1 cellular context compared by ENCODE assay signal in the genomic region with DNA sequence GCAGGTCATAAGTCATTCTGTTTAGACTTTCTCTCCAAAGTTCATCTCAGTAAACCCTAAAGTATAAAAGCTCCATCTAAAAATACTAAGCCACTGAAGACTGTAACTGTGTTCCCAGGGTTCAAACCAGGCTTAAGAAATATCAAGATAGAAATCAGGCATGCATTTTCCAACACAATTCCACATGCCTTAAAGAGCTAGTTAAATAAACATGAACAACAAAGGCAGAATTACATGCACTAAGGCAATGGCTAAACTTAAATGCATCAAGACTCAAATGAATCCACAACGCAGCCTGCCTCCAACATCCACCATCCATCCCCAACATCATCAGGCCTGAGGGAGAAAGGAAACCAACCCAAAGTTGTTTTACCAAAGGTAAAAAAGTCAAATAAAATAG.
TF ChIP-seq lines count a peak whose summit lies in the region.

No MANE protein-coding gene starts in this region.

TF ChIP-seq in K562, 482 proteins besides CTCF, POLR2A, EP300 and RAD21:
- TF ChIP-seq ZNF217 (CRISPR knock-in tag; IDR thresholded peaks at IDR 0.05): no peak
- TF ChIP-seq FOXJ3 (CRISPR knock-in tag; IDR thresholded peaks at IDR 0.05): no peak
- TF ChIP-seq NCOR1 (IDR thresholded peaks at IDR 0.05): no peak
- TF ChIP-seq, protein P1, sequence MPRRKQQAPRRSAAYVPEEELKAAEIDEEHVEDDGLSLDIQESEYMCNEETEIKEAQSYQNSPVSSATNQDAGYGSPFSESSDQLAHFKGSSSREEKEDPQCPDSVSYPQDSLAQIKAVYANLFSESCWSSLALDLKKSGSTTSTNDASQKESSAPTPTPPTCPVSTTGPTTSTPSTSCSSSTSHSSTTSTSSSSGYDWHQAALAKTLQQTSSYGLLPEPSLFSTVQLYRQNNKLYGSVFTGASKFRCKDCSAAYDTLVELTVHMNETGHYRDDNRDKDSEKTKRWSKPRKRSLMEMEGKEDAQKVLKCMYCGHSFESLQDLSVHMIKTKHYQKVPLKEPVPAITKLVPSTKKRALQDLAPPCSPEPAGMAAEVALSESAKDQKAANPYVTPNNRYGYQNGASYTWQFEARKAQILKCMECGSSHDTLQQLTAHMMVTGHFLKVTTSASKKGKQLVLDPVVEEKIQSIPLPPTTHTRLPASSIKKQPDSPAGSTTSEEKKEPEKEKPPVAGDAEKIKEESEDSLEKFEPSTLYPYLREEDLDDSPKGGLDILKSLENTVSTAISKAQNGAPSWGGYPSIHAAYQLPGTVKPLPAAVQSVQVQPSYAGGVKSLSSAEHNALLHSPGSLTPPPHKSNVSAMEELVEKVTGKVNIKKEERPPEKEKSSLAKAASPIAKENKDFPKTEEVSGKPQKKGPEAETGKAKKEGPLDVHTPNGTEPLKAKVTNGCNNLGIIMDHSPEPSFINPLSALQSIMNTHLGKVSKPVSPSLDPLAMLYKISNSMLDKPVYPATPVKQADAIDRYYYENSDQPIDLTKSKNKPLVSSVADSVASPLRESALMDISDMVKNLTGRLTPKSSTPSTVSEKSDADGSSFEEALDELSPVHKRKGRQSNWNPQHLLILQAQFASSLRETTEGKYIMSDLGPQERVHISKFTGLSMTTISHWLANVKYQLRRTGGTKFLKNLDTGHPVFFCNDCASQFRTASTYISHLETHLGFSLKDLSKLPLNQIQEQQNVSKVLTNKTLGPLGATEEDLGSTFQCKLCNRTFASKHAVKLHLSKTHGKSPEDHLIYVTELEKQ (CRISPR knock-in tag; IDR thresholded peaks at IDR 0.05): no peak
- TF ChIP-seq ZNF175 (CRISPR knock-in tag; IDR thresholded peaks at IDR 0.05; ENCODE audit: low read depth): peak; percentile 15; the same call in 1 of the 2 replicates
- no peak for TF ChIP-seq ESRRA (IDR thresholded peaks at IDR 0.05; ENCODE audit: borderline replicate concordance, low read depth)
- TF ChIP-seq MYC (IDR thresholded peaks at IDR 0.05; ENCODE audit: low read depth, low read length): 0 out of 2 replicates have a peak, but pooled peaks have one; percentile 1
- TF ChIP-seq MYC (CRISPR knock-in tag; IDR thresholded peaks at IDR 0.05; ENCODE audit: borderline replicate concordance, low read depth): no peak
- peak; percentile 17; the same call in 1 of the 2 replicates for TF ChIP-seq ILK (tag; IDR thresholded peaks at IDR 0.05; ENCODE audit: borderline replicate concordance, low read depth)
- peak; percentile 24; the same call in 1 of the 2 replicates for TF ChIP-seq TAF7 (tag; IDR thresholded peaks at IDR 0.05)
